14 cellular contexts compared by ENCODE assay signal in the genomic region with DNA sequence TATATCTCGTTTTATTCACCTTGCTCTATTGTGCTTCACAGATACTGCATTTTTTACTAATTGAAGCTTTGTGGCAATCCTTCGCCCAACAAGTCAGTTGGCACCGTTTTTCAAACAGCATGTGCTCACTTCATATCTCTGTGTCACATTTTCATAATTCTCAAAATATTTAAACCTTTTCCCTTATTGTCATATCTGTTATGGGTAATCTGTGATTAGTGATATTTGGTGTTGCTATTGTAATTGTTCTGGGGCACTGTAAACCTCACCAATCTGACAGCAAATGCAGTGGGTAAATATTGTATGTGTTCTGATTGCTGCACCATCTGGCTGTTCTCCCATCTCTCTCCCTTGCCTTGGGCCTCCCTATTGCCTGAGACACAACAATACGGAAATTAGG.
DNase-seq lines count a peak whose midpoint lies in the region; ATAC-seq and TF ChIP-seq lines count a peak whose summit lies in the region.
"Had no signal": no experiment of that assay in that cellular context is flagged by ENCODE, and none has a peak within 500 bp of the region (broad histone marks: within the 10 kb centered on the region; RNA-seq: fewer than 3 reads in every experiment).

No MANE protein-coding gene starts in this region.

- TF ChIP-seq POLR2A in tibial nerve (IDR thresholded peaks at IDR 0.05): no peak

- no peak overlapping the region for H3K4me3 Mint-ChIP-seq in CD8-positive, alpha-beta T cell
- H3K4me3 Mint-ChIP-seq: CD8-positive, alpha-beta memory T cell had no signal

- H3K9me3 ChIP-seq in CD8-positive, alpha-beta T cell (ENCODE audit: low read length): no peaks in the 10 kb centered on the region
- H3K9me3 ChIP-seq in mucosa of descending colon (no peaks in the 10 kb centered on the region), tibial nerve (peaks cover 0 to 2% (median 0%) of the 10 kb centered on the region in 4 donors)
- H3K9me3 ChIP-seq: BE2C had no signal

- peaks cover 6% of the 10 kb centered on the region for H3K36me3 Mint-ChIP-seq in CD8-positive, alpha-beta T cell

- H3K27me3 ChIP-seq in CD8-positive, alpha-beta T cell (ENCODE audit: insufficient read depth, low read length): no peaks in the 10 kb centered on the region
- no peaks in the 10 kb centered on the region for H3K27me3 ChIP-seq in tibial nerve
- H3K27me3 ChIP-seq: BE2C had no signal

- no peaks in the 10 kb centered on the region for H3K4me1 ChIP-seq in CD8-positive, alpha-beta T cell (ENCODE audit: insufficient read depth, low read length)
- peaks cover 19% of the 10 kb centered on the region for H3K4me1 ChIP-seq in mucosa of descending colon (ENCODE audit: low read depth)
- no peaks in the 10 kb centered on the region for H3K4me1 ChIP-seq in tibial nerve
- H3K4me1 ChIP-seq: BE2C had no signal

- intact Hi-C loops in CD8-positive, alpha-beta T cell (cut with DNase I, micrococcal nuclease): no loop called here
- intact Hi-C loops in mucosa of descending colon (cut with DNase I, micrococcal nuclease): no loop called here

- H3K9me3 Mint-ChIP-seq in CD8-positive, alpha-beta T cell: peaks cover 7% of the 10 kb centered on the region

- TF ChIP-seq EP300 in tibial nerve (IDR thresholded peaks at IDR 0.05): no peak

- ATAC-seq in CD8-positive, alpha-beta T cell: no peak
- peak; percentile 48 for ATAC-seq in mucosa of descending colon
- no peak for ATAC-seq in GM21367 (IDR thresholded peaks at IDR 0.05; ENCODE audit: unreplicated experiment)

- no peak for DNase-seq in CD8-positive, alpha-beta T cell
- no peak for DNase-seq in mucosa of descending colon
- DNase-seq in tibial nerve (ENCODE audit: low spot score in 2 of 2): no peak
- DNase-seq in activated CD4-positive, alpha-beta T cell treated with anti-CD3 and anti-CD28 coated beads for 1 hour: no peak
- DNase-seq in NCI-H524 (lab: John Stamatoyannopoulos, UW): no peak
- DNase-seq: BE2C; CD8-positive, alpha-beta memory T cell; GM23248; NCI-H1048; NCI-H187 treated with DMSO at 0.1 percent for 48 hours; NCI-H524 treated with DMSO at 0.1 percent for 48 hours had no signal

- POLR2A ChIA-PET in CD8-positive, alpha-beta T cell (lab: Charles Lee): no interaction called here

- H3K27ac Mint-ChIP-seq in CD8-positive, alpha-beta T cell: peak overlapping the region; percentile 10

- TF ChIP-seq CTCF in 22Rv1 (IDR thresholded peaks at IDR 0.05): no peak
- TF ChIP-seq CTCF in CD8-positive, alpha-beta T cell (IDR thresholded peaks at IDR 0.05): no peak
- TF ChIP-seq CTCF in VCaP (conservative IDR thresholded peaks at IDR 0.05): no peak
- TF ChIP-seq CTCF in mucosa of descending colon (IDR thresholded peaks at IDR 0.05): no peak
- TF ChIP-seq CTCF in tibial nerve (IDR thresholded peaks at IDR 0.05): no peak

- H3K4me3 ChIP-seq in CD8-positive, alpha-beta T cell (ENCODE audit: low read depth, low read length): no peak overlapping the region
- H3K4me3 ChIP-seq in mucosa of descending colon (no peak overlapping the region), tibial nerve (no peak overlapping the region)
- H3K4me3 ChIP-seq: GM23248 had no signal

- no peaks in the 10 kb centered on the region for H3K27me3 Mint-ChIP-seq in CD8-positive, alpha-beta T cell (ENCODE audit: low read depth)
- H3K27me3 Mint-ChIP-seq: CD8-positive, alpha-beta memory T cell had no signal

- peaks cover 8% of the 10 kb centered on the region for H3K4me1 Mint-ChIP-seq in CD8-positive, alpha-beta T cell (ENCODE audit: low read depth)

- peak overlapping the region; percentile 79 for H3K27ac ChIP-seq in 22Rv1
- H3K27ac ChIP-seq in CD8-positive, alpha-beta T cell (ENCODE audit: low read depth, low read length): no peak overlapping the region
- H3K27ac ChIP-seq in VCaP: peak overlapping the region; percentile 72
- no peak overlapping the region for H3K27ac ChIP-seq in tibial nerve
- H3K27ac ChIP-seq: GM23248 had no signal

- WGBS in tibial nerve, 2 donors: 68 to 71% methylated on average over 4 of the region's 4 CpGs

- H3K36me3 ChIP-seq in CD8-positive, alpha-beta T cell (ENCODE audit: insufficient read depth, low read length): no peaks in the 10 kb centered on the region
- H3K36me3 ChIP-seq in mucosa of descending colon (ENCODE audit: low read depth) (no peaks in the 10 kb centered on the region), tibial nerve (no peaks in the 10 kb centered on the region)
- H3K36me3 ChIP-seq: BE2C had no signal

- CTCF ChIA-PET in CD8-positive, alpha-beta T cell (lab: Charles Lee): interaction anchor here (0.6 to 2.1 kb wide), 2 partner anchors 13 to 142 kb away, joined by 3 to 12 read pairs; no protein-coding TSS in a partner anchor

Comparison
In these comparisons a context has a peak if more than half of its experiments do, and no peak if none do; other contexts are left out.
1. H3K27ac ChIP-seq: peak in 22Rv1 (single experiment) and VCaP (single experiment); none in CD8-positive, alpha-beta T cell (single experiment) and tibial nerve (0 of 4).